Comparison of ENCODE assay signal across 23 cellular contexts in genomic region chr22:25389541-25389919, GRCh38.
"Had no signal": no experiment of that assay in that cellular context is flagged by ENCODE, and none has a peak within 500 bp of the region (broad histone marks: within the 10 kb centered on the region; RNA-seq: fewer than 3 reads in every experiment).

No MANE protein-coding gene starts in this region.

- FAIRE-seq: bronchial epithelial cell, colon had no signal

- H3K9me3 ChIP-seq: gastroesophageal sphincter, right atrium auricular region, testis, transverse colon had no signal

- H3K9me3 Mint-ChIP-seq: activated CD4-positive, alpha-beta memory T cell treated with anti-CD3 and anti-CD28 coated beads for 36 hours; activated CD4-positive, alpha-beta T cell treated with anti-CD3 and anti-CD28 coated beads, Interleukin-2, amount 10 ng/mL, durations not matched to agents 24 days and 14 days; activated naive CD4-positive, alpha-beta T cell treated with anti-CD3 and anti-CD28 coated beads, Interleukin-2, amount 50 U/mL, for 24 hours; activated T-cell treated with anti-CD3 and anti-CD28 coated beads, Interleukin-2, amount 50 U/mL, for 4 hours; activated T-helper 17 cell treated with anti-CD3 and anti-CD28 coated beads, Interleukin-2, amount 50 U/mL, for 72 hours; mesothelial cell of epicardium; naive B cell; neural crest cell; T-cell had no signal

- DNase-seq: activated CD4-positive, alpha-beta memory T cell treated with anti-CD3 and anti-CD28 coated beads for 36 hours; activated gamma-delta T cell treated with Interleukin-2 at 50 U/mL for 16 hours; activated T-cell treated with anti-CD3 and anti-CD28 coated beads, Interleukin-2, amount 50 U/mL, for 4 hours; effector CD8-positive, alpha-beta T cell; occipital lobe; stimulated activated naive CD4-positive, alpha-beta T cell treated with Interleukin-2 at 50 U/mL for 16 hours; T-helper 9 cell; testis; transverse colon; WERI-Rb-1 had no signal

- H3K27ac Mint-ChIP-seq: activated CD4-positive, alpha-beta memory T cell treated with anti-CD3 and anti-CD28 coated beads for 36 hours; activated CD4-positive, alpha-beta T cell treated with anti-CD3 and anti-CD28 coated beads, Interleukin-2, amount 10 ng/mL, durations not matched to agents 24 days and 14 days; activated naive CD4-positive, alpha-beta T cell treated with anti-CD3 and anti-CD28 coated beads, Interleukin-2, amount 50 U/mL, for 24 hours; mesothelial cell of epicardium had no signal

- H3K27me3 ChIP-seq: gastroesophageal sphincter, hepatocyte, right atrium auricular region, testis, transverse colon had no signal

- H3K27ac ChIP-seq: gastroesophageal sphincter, hepatocyte, right atrium auricular region, testis, transverse colon, WERI-Rb-1 had no signal

- H3K27me3 Mint-ChIP-seq: activated CD4-positive, alpha-beta memory T cell treated with anti-CD3 and anti-CD28 coated beads for 36 hours; activated CD4-positive, alpha-beta T cell treated with anti-CD3 and anti-CD28 coated beads, Interleukin-2, amount 10 ng/mL, durations not matched to agents 24 days and 14 days; activated naive CD4-positive, alpha-beta T cell treated with anti-CD3 and anti-CD28 coated beads, Interleukin-2, amount 50 U/mL, for 24 hours; activated T-helper 17 cell treated with anti-CD3 and anti-CD28 coated beads, Interleukin-2, amount 50 U/mL, for 72 hours; naive B cell; T-cell had no signal

- H3K36me3 ChIP-seq: gastroesophageal sphincter, right atrium auricular region, transverse colon, WERI-Rb-1 had no signal

- H3K36me3 Mint-ChIP-seq: activated CD4-positive, alpha-beta memory T cell treated with anti-CD3 and anti-CD28 coated beads for 36 hours; activated naive CD4-positive, alpha-beta T cell treated with anti-CD3 and anti-CD28 coated beads, Interleukin-2, amount 50 U/mL, for 24 hours; mesothelial cell of epicardium; naive B cell; T-cell had no signal

- ATAC-seq: activated CD4-positive, CD25-positive, alpha-beta regulatory T cell treated with anti-CD3 and anti-CD28 coated beads, Interleukin-2, amount 50 U/mL, for 24 hours; activated T-cell treated with anti-CD3 and anti-CD28 coated beads, Interleukin-2, amount 50 U/mL, for 4 hours; activated T-helper 17 cell treated with anti-CD3 and anti-CD28 coated beads, Interleukin-2, amount 50 U/mL, for 72 hours; gastroesophageal sphincter had no signal

- H3K4me3 Mint-ChIP-seq: activated CD4-positive, alpha-beta memory T cell treated with anti-CD3 and anti-CD28 coated beads for 36 hours; activated naive CD4-positive, alpha-beta T cell treated with anti-CD3 and anti-CD28 coated beads, Interleukin-2, amount 50 U/mL, for 24 hours; mesothelial cell of epicardium had no signal

- H3K4me2 ChIP-seq: hepatocyte had no signal

- H2AFZ ChIP-seq: hepatocyte had no signal

- H3K4me3 ChIP-seq: gastroesophageal sphincter, hepatocyte, right atrium auricular region, testis, transverse colon had no signal
